ENCODE assay signal across 21 cellular contexts in the genomic region with DNA sequence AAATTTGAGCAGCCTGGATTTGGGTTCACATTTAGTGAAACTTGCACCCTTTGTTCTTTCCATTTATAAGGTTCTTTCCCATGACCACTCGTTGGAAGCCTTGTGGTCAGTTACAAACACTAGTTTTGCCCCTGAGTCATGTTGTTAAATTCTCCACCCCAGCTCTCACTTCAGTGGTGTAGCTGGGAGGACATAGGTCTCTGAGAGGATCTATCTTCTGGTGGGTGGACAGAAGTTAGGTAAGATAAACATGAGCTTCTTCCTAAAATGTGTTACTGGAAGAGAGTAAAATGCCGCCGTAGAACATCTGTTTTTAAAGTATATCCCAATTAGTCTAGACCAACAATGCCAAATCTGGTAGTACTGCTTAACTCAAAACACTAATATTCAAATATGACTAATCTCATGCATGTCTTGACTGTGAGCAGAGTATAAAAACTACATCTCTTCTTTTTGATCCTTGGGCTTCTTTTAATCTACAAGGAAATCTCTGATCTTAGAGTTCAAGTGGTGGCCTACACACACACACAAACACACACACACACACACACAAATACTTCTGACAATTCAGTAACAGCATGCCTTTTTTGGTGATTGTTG.
A peak's percentile ranks its signal among the peaks of the same experiment; 100 is the strongest.
DNase-seq lines count a peak whose midpoint lies in the region; ATAC-seq and TF ChIP-seq lines count a peak whose summit lies in the region.
"Had no signal": no experiment of that assay in that cellular context is flagged by ENCODE, and none has a peak within 500 bp of the region (broad histone marks: within the 10 kb centered on the region; RNA-seq: fewer than 3 reads in every experiment).

No MANE protein-coding gene starts in this region.

- H3K27me3 ChIP-seq in IMR-90 (ENCODE audit: control insufficient read depth, insufficient read depth, low read length) (no peaks in the 10 kb centered on the region), osteoblast (ENCODE audit: insufficient read depth, low read length) (no peaks in the 10 kb centered on the region)
- H3K27me3 ChIP-seq: gastroesophageal sphincter, stomach, vagina had no signal

- dilution Hi-C loops in IMR-90 (cut with HindIII; ENCODE audit: low sequenced_read_pairs, unreplicated experiment), result no loop called here

- WGBS in IMR-90 (ENCODE audit: extremely low coverage in 2 of 2, insufficient read length in 1 of 2), 2 experiments, result no CpG with 5 or more reads among the region's 3 CpGs

- peak; percentile 85 for DNase-seq in AG10803 (ENCODE audit: low read depth)
- DNase-seq in IMR-90, result peak; percentile 94
- DNase-seq in epithelial cell of esophagus (ENCODE audit: low read depth), result peak; percentile 19
- no peak for DNase-seq in osteoblast (ENCODE audit: insufficient read length, low spot score, missing footprints)
- DNase-seq in activated CD4-positive, CD25-positive, alpha-beta regulatory T cell treated with anti-CD3 and anti-CD28 coated beads, Interleukin-2, amount 50 U/mL, for 72 hours, result no peak
- no peak for DNase-seq in NCI-H2029 (lab: John Stamatoyannopoulos, UW)
- DNase-seq: activated CD4-positive, alpha-beta T cell treated with anti-CD3 and anti-CD28 coated beads for 4 hours; activated T-cell treated with anti-CD3 and anti-CD28 coated beads for 4 hours; caudate nucleus; DMS153; effector memory CD8-positive, alpha-beta T cell; NCI-H1092 treated with DMSO at 0.1 percent for 48 hours; NCI-H526 treated with DMSO at 0.1 percent for 48 hours; psoas muscle; stomach had no signal

- peak overlapping the region in 1 of 2 experiments; percentile 6; a peak in 1 of 4 replicates for H4K8ac ChIP-seq in IMR-90 (ENCODE audit: low read depth in 2 of 2, low read length in 2 of 2)

- H3K4me3 ChIP-seq in AG10803 (ENCODE audit: low read length) (no peak overlapping the region), IMR-90 (ENCODE audit: insufficient read depth, low read depth, low read length) (no peak overlapping the region), epithelial cell of esophagus (ENCODE audit: low read length) (no peak overlapping the region), osteoblast (ENCODE audit: insufficient read depth, low read length) (no peak overlapping the region)
- H3K4me3 ChIP-seq: gastroesophageal sphincter, PC-9, psoas muscle, stomach, vagina had no signal

- H3K79me2 ChIP-seq in osteoblast (ENCODE audit: insufficient read depth, low read length), result no peaks in the 10 kb centered on the region

- peak overlapping the region; percentile 26; the same call in 1 of the 3 replicates for H2BK15ac ChIP-seq in IMR-90 (ENCODE audit: low read depth, low read length)

- BruUV-seq in IMR-90 (replicated peaks; lab: Mats Ljungman, UMichigan), result no TSS peak

- H3K4me2 ChIP-seq in IMR-90 (ENCODE audit: low read depth, low read length) (no peak overlapping the region), osteoblast (ENCODE audit: insufficient read depth, low read length) (peak overlapping the region; percentile 8)
- H3K4me2 ChIP-seq: PC-9 had no signal

- no peak overlapping the region for H2AK9ac ChIP-seq in IMR-90 (replicated peaks; ENCODE audit: low read depth, low read length, poor library complexity)

- TF ChIP-seq RAD21 in IMR-90 (IDR thresholded peaks at IDR 0.05; ENCODE audit: low read length), result no peak

- no peak overlapping the region for H4K5ac ChIP-seq in IMR-90 (ENCODE audit: low read depth, low read length)

- H3K14ac ChIP-seq in IMR-90 (replicated peaks; ENCODE audit: low read depth, low read length), result peak overlapping the region; percentile 15; the same call in 1 of the 2 replicates

- no peak overlapping the region for H3K23ac ChIP-seq in IMR-90 (ENCODE audit: low read depth, low read length)

- H2AK5ac ChIP-seq in IMR-90 (ENCODE audit: low read depth, low read length), result no peak overlapping the region

- in situ Hi-C loops in IMR-90 (cut with MboI; ENCODE audit: low sequenced_read_pairs), result no loop called here

- intact Hi-C loops in IMR-90 (cut with micrococcal nuclease), result no loop called here

- H3K9ac ChIP-seq in IMR-90 (ENCODE audit: low read depth, low read length), result no peak overlapping the region

- H4K20me1 ChIP-seq in IMR-90 (ENCODE audit: insufficient read depth, low read length) (no peaks in the 10 kb centered on the region), osteoblast (ENCODE audit: insufficient read depth, low read length) (no peaks in the 10 kb centered on the region)

- H3K36me3 ChIP-seq in IMR-90 (ENCODE audit: control insufficient read depth, insufficient read depth, low read length) (no peaks in the 10 kb centered on the region), osteoblast (ENCODE audit: insufficient read depth, low read length) (no peaks in the 10 kb centered on the region)
- H3K36me3 ChIP-seq: gastroesophageal sphincter, stomach, vagina had no signal

- no peaks in the 10 kb centered on the region for H3K79me1 ChIP-seq in IMR-90 (ENCODE audit: low read depth in 1 of 2, low read length in 2 of 2)

- no peak for TF ChIP-seq CTCF in AG10803 (conservative IDR thresholded peaks at IDR 0.05; ENCODE audit: low read length)
- TF ChIP-seq CTCF in IMR-90 (conservative IDR thresholded peaks at IDR 0.05; ENCODE audit: low read depth, low read length), result no peak
- no peak for TF ChIP-seq CTCF in epithelial cell of esophagus (IDR thresholded peaks at IDR 0.05; ENCODE audit: insufficient read depth, low read depth, low read length, missing control alignments)
- no peak for TF ChIP-seq CTCF in osteoblast (IDR thresholded peaks at IDR 0.05; ENCODE audit: extremely low read depth, low read depth, low read length)

- peak overlapping the region; percentile 74; the same call in 1 of the 2 replicates for H3K18ac ChIP-seq in IMR-90 (ENCODE audit: low read depth, low read length)

- no peak overlapping the region for H4K91ac ChIP-seq in IMR-90 (ENCODE audit: insufficient read depth, low read depth, low read length)

- no peak overlapping the region for H3K27ac ChIP-seq in IMR-90 (ENCODE audit: insufficient read depth, low read length)
- H3K27ac ChIP-seq in osteoblast (ENCODE audit: low read depth, low read length), result peak overlapping the region; percentile 79
- H3K27ac ChIP-seq: gastroesophageal sphincter, PC-9, psoas muscle, stomach, vagina had no signal

- H2AFZ ChIP-seq in IMR-90 (replicated peaks; ENCODE audit: low read length, poor library complexity), result no peak overlapping the region
- no peak overlapping the region for H2AFZ ChIP-seq in osteoblast (ENCODE audit: low read length)
- H2AFZ ChIP-seq: PC-9 had no signal

- H2BK120ac ChIP-seq in IMR-90 (ENCODE audit: low read depth, low read length), result peak overlapping the region; percentile 50; the same call in 1 of the 2 replicates

- CTCF ChIA-PET in IMR-90 (lab: Yijun Ruan, JAX), result interaction anchor here (0.7 to 1.5 kb wide), 2 partner anchors 13 to 20 kb away, joined by 4 read pairs; no protein-coding TSS in a partner anchor

- H3K4me1 ChIP-seq in IMR-90 (ENCODE audit: control insufficient read depth, insufficient read depth, low read length) (peaks cover 3% of the 10 kb centered on the region), osteoblast (ENCODE audit: insufficient read depth, low read length) (peaks cover 57% of the 10 kb centered on the region)
- H3K4me1 ChIP-seq: gastroesophageal sphincter, psoas muscle, stomach, vagina had no signal

- H3K56ac ChIP-seq in IMR-90 (ENCODE audit: extremely low read depth, insufficient read depth, low read length), result no peak overlapping the region

- no peak for TF ChIP-seq POLR2A in IMR-90 (IDR thresholded peaks at IDR 0.05; ENCODE audit: low read depth, low read length)

- peak overlapping the region; percentile 62; the same call in 1 of the 2 replicates for H2BK20ac ChIP-seq in IMR-90 (ENCODE audit: low read depth, low read length)

- H3K9me3 ChIP-seq in IMR-90 (ENCODE audit: control insufficient read depth, insufficient read depth, low read length) (no peaks in the 10 kb centered on the region), osteoblast (ENCODE audit: low read depth, low read length) (no peaks in the 10 kb centered on the region)
- H3K9me3 ChIP-seq: gastroesophageal sphincter, psoas muscle, stomach, vagina had no signal

- ATAC-seq in IMR-90 (ENCODE audit: low read depth) (peak; percentile 70), HG03571 (IDR thresholded peaks at IDR 0.05; ENCODE audit: unreplicated experiment) (no peak), HG02588 (IDR thresholded peaks at IDR 0.05; ENCODE audit: unreplicated experiment) (no peak)
- ATAC-seq: effector memory CD8-positive, alpha-beta T cell; gastroesophageal sphincter; natural killer cell treated with Interleukin-12 subunit alpha and Interleukin-12 subunit beta and Interleukin-15 and Interleukin-18, amount 100 ng/mL, for 72 hours; psoas muscle had no signal

- peak overlapping the region; percentile 57; the same call in 1 of the 2 replicates for H3K4ac ChIP-seq in IMR-90 (ENCODE audit: low read depth, low read length)

- H3K9me1 ChIP-seq in IMR-90 (ENCODE audit: insufficient read depth, low read length), result no peaks in the 10 kb centered on the region

- POLR2A ChIA-PET in IMR-90 (lab: Charles Lee; ENCODE audit: unreplicated experiment), result interaction anchor here (0.5 to 0.9 kb wide), 2 partner anchors 164 to 188 kb away, joined by 3 read pairs; no protein-coding TSS in a partner anchor

- peak overlapping the region; percentile 89 for H2BK5ac ChIP-seq in IMR-90 (ENCODE audit: low read depth, low read length, poor library complexity, severe bottlenecking)

TF ChIP-seq in IMR-90, 13 proteins besides CTCF, POLR2A, EP300 and RAD21:
- 0 out of 2 replicates have a peak, but pooled peaks have one; percentile 22 for TF ChIP-seq BHLHE40 (IDR thresholded peaks at IDR 0.05; ENCODE audit: low read depth, low read length)
- peak; percentile 31; the same call in 1 of the 2 replicates for TF ChIP-seq FOS (IDR thresholded peaks at IDR 0.05; ENCODE audit: low read depth, low read length)
- TF ChIP-seq SMC3 (IDR thresholded peaks at IDR 0.05; ENCODE audit: low read depth, low read length), result no peak
- no peak for TF ChIP-seq MXI1 (IDR thresholded peaks at IDR 0.05; ENCODE audit: borderline replicate concordance, low read depth, low read length)

Comparison
In these comparisons a context has a peak if more than half of its experiments do, and no peak if none do; other contexts are left out.
1. DNase-seq: peak in AG10803 (single experiment), IMR-90 (single experiment) and epithelial cell of esophagus (single experiment); none in osteoblast (single experiment), activated CD4-positive, CD25-positive, alpha-beta regulatory T cell treated with anti-CD3 and anti-CD28 coated beads, Interleukin-2, amount 50 U/mL, for 72 hours (single experiment) and NCI-H2029 (single experiment).